In genomic region chr22:35561796-35562526, GRCh38 we compare ENCODE assay signal across 14 cellular contexts. TPM values are rescaled to one million over a fixed set of nuclear protein-coding genes. Genes with fewer than 3 reads are reported as not detected.
DNase-seq lines count a peak whose midpoint lies in the region; ATAC-seq and TF ChIP-seq lines count a peak whose summit lies in the region.
"Had no signal": no experiment of that assay in that cellular context is flagged by ENCODE, and none has a peak within 500 bp of the region (broad histone marks: within the 10 kb centered on the region; RNA-seq: fewer than 3 reads in every experiment).

No MANE protein-coding gene starts in this region.

- H3F3A ChIP-seq in neural progenitor cell (ENCODE audit: low read depth): no peaks in the 10 kb centered on the region

- H3K4me1 ChIP-seq in adipocyte (ENCODE audit: control insufficient read depth, insufficient read depth, low read length) (peaks cover 8% of the 10 kb centered on the region), neural progenitor cell (peaks cover 6% of the 10 kb centered on the region)

- no peaks in the 10 kb centered on the region for H3K36me3 Mint-ChIP-seq in neural progenitor cell
- H3K36me3 Mint-ChIP-seq: memory B cell had no signal

- peaks cover 33% of the 10 kb centered on the region for H3K27me3 Mint-ChIP-seq in neural progenitor cell (ENCODE audit: insufficient read depth, low read depth)

- no peak for TF ChIP-seq RAD21 in Ishikawa (IDR thresholded peaks at IDR 0.05; ENCODE audit: low read depth)

- DNase-seq in Daoy (ENCODE audit: low read depth): peak; percentile 96
- DNase-seq in adipocyte (ENCODE audit: low read depth): peak; percentile 35
- no peak for DNase-seq in neural progenitor cell (ENCODE audit: low spot score)
- no peak for DNase-seq in GF-D8 (lab: John Stamatoyannopoulos, UW)
- no peak for DNase-seq in occipital lobe (lab: John Stamatoyannopoulos, UW)
- DNase-seq: activated CD4-positive, CD25-positive, alpha-beta regulatory T cell treated with anti-CD3 and anti-CD28 coated beads, Interleukin-2, amount 50 U/mL, for 72 hours; aorta; Karpas-422 had no signal

- TF ChIP-seq EP300 in Ishikawa (IDR thresholded peaks at IDR 0.05; ENCODE audit: borderline replicate concordance): no peak

- H3K4me3 ChIP-seq in adipocyte (ENCODE audit: low read length) (no peak overlapping the region), neural progenitor cell (no peak overlapping the region)
- H3K4me3 ChIP-seq: skin epidermis had no signal

- H3K4me2 ChIP-seq in neural progenitor cell: no peak overlapping the region

- H3K27ac Mint-ChIP-seq in neural progenitor cell: peak overlapping the region; percentile 18
- H3K27ac Mint-ChIP-seq: memory B cell had no signal

- peaks cover 33% of the 10 kb centered on the region for H3K4me1 Mint-ChIP-seq in neural progenitor cell

- no peak overlapping the region for H2AFZ ChIP-seq in neural progenitor cell (replicated peaks)

- ATAC-seq in HG03565 (IDR thresholded peaks at IDR 0.05; ENCODE audit: unreplicated experiment) (no peak), HG03469 (IDR thresholded peaks at IDR 0.05; ENCODE audit: unreplicated experiment) (no peak)

- TF ChIP-seq CTCF in neural progenitor cell (IDR thresholded peaks at IDR 0.05): no peak

- no peaks in the 10 kb centered on the region for H3K79me2 ChIP-seq in neural progenitor cell (ENCODE audit: low read depth)

- H3K36me3 ChIP-seq in adipocyte (ENCODE audit: control insufficient read depth, insufficient read depth, low read length, severe bottlenecking) (no peaks in the 10 kb centered on the region), neural progenitor cell (no peaks in the 10 kb centered on the region)

- H3K27ac ChIP-seq in neural progenitor cell: no peak overlapping the region
- H3K27ac ChIP-seq: skin epidermis had no signal

- H4K20me1 ChIP-seq in neural progenitor cell (ENCODE audit: low read depth): no peaks in the 10 kb centered on the region

- peaks cover 3% of the 10 kb centered on the region for H3K27me3 ChIP-seq in adipocyte (replicated peaks; ENCODE audit: control insufficient read depth, insufficient read depth, low read length)
- no peaks in the 10 kb centered on the region for H3K27me3 ChIP-seq in neural progenitor cell

- H3K9me3 ChIP-seq in adipocyte (ENCODE audit: control insufficient read depth, low read length) (peaks cover 5% of the 10 kb centered on the region), neural progenitor cell (ENCODE audit: low read depth) (no peaks in the 10 kb centered on the region)

- peaks cover 1% of the 10 kb centered on the region for H3K9me3 Mint-ChIP-seq in neural progenitor cell
- H3K9me3 Mint-ChIP-seq: memory B cell had no signal

- no peak overlapping the region for H3K9ac ChIP-seq in adipocyte (ENCODE audit: low read length)
- H3K9ac ChIP-seq in neural progenitor cell: no peak overlapping the region

- peak overlapping the region; percentile 27 for H3K4me3 Mint-ChIP-seq in neural progenitor cell
- H3K4me3 Mint-ChIP-seq: memory B cell had no signal

TF ChIP-seq in Ishikawa, 13 proteins besides CTCF, POLR2A, EP300 and RAD21:
- TF ChIP-seq FOXM1 (IDR thresholded peaks at IDR 0.05; ENCODE audit: borderline replicate concordance, low read depth) (no peak), EGR1 (IDR thresholded peaks at IDR 0.05) (peak; percentile 81), TAF1 (IDR thresholded peaks at IDR 0.05; ENCODE audit: low read depth) (no peak), ZBTB7A (IDR thresholded peaks at IDR 0.05; ENCODE audit: low read depth) (0 out of 2 replicates have a peak, but pooled peaks have one; percentile 61), CREB1 (IDR thresholded peaks at IDR 0.05; ENCODE audit: low read depth) (no peak), YY1 (IDR thresholded peaks at IDR 0.05; ENCODE audit: low read depth) (no peak), TCF12 (IDR thresholded peaks at IDR 0.05; ENCODE audit: low read depth) (no peak; the same call in 1 of the 2 replicates), REST (IDR thresholded peaks at IDR 0.05; ENCODE audit: low read depth) (no peak), CEBPB (IDR thresholded peaks at IDR 0.05) (no peak), TEAD4 (IDR thresholded peaks at IDR 0.05) (peak; percentile 76), NFIC (IDR thresholded peaks at IDR 0.05) (no peak)
- TF ChIP-seq, protein P1, sequence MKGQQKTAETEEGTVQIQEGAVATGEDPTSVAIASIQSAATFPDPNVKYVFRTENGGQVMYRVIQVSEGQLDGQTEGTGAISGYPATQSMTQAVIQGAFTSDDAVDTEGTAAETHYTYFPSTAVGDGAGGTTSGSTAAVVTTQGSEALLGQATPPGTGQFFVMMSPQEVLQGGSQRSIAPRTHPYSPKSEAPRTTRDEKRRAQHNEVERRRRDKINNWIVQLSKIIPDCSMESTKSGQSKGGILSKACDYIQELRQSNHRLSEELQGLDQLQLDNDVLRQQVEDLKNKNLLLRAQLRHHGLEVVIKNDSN (IDR thresholded peaks at IDR 0.05): no peak
- TF ChIP-seq, protein P2, sequence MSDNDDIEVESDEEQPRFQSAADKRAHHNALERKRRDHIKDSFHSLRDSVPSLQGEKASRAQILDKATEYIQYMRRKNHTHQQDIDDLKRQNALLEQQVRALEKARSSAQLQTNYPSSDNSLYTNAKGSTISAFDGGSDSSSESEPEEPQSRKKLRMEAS (IDR thresholded peaks at IDR 0.05): peak; percentile 50

RNA-seq across cellular contexts. Expression of gene RASD2, which starts 21.3 kb away (rescaled TPM):
- total RNA-seq in Daoy (2014; rRNA removed; shearing (Covaris generic)): 0.34 and 0.54 TPM in 2 replicates
- total RNA-seq in neural progenitor cell (ENCODE audit: low replicate concordance): 0.04 and 0.19 TPM in 2 replicates
- total RNA-seq in occipital lobe: 1.1 TPM
- total RNA-seq: G401 had no signal

RNA-seq across cellular contexts. Expression of gene MB, which starts 55.2 kb away (rescaled TPM):
- total RNA-seq in Daoy (2014; rRNA removed; shearing (Covaris generic)): 1.2 and 2.3 TPM in 2 replicates
- total RNA-seq in neural progenitor cell (ENCODE audit: low replicate concordance): 0.53 TPM in 1 of 2 replicates, not detected in the other
- not detected for total RNA-seq in occipital lobe
- total RNA-seq: aorta, G401 had no signal

Comparison
In these comparisons a context has a peak if more than half of its experiments do, and no peak if none do; other contexts are left out.
1. DNase-seq: peak in Daoy (single experiment) and adipocyte (single experiment); none in neural progenitor cell (single experiment), GF-D8 (single experiment) and occipital lobe (single experiment).